19 cellular contexts compared by ENCODE assay signal in genomic region chr15:95174281-95174680, GRCh38.
DNase-seq lines count a peak whose midpoint lies in the region; ATAC-seq and TF ChIP-seq lines count a peak whose summit lies in the region.
"Had no signal": no experiment of that assay in that cellular context is flagged by ENCODE, and none has a peak within 500 bp of the region (broad histone marks: within the 10 kb centered on the region; RNA-seq: fewer than 3 reads in every experiment).

No MANE protein-coding gene starts in this region.

- peak overlapping the region; percentile 42 for H3K27ac ChIP-seq in C4-2B
- H3K27ac ChIP-seq in ascending aorta, result peak overlapping the region; percentile 22 to 23
- peak overlapping the region in 1 of 4 donors; percentile 19 for H3K27ac ChIP-seq in gastroesophageal sphincter
- peak overlapping the region; percentile 5 to 48 (median 28) for H3K27ac ChIP-seq in gastrocnemius medialis

- 83 to 86% methylated on average over 1 to 4 of the region's 4 CpGs for WGBS in gastroesophageal sphincter (ENCODE audit: low coverage in 1 of 2), 2 donors

- H3K4me3 ChIP-seq in ascending aorta (no peak overlapping the region), gastroesophageal sphincter (no peak overlapping the region), gastrocnemius medialis (no peak overlapping the region)

- peaks cover 0 to 6% of the 10 kb centered on the region in 2 donors for H3K4me1 ChIP-seq in ascending aorta
- no peaks in the 10 kb centered on the region for H3K4me1 ChIP-seq in gastroesophageal sphincter
- H3K4me1 ChIP-seq in gastrocnemius medialis, result no peaks in the 10 kb centered on the region

- H3K9me3 ChIP-seq in ascending aorta, result no peaks in the 10 kb centered on the region
- no peaks in the 10 kb centered on the region for H3K9me3 ChIP-seq in gastroesophageal sphincter
- no peaks in the 10 kb centered on the region for H3K9me3 ChIP-seq in gastrocnemius medialis

- ATAC-seq in gastroesophageal sphincter (peak; percentile 28), gastrocnemius medialis (peak; percentile 42 to 50), SK-N-SH treated with all-trans-retinoic acid at 6 μM for 48 hours (no peak)
- ATAC-seq: HepG2; naive thymus-derived CD8-positive, alpha-beta T cell had no signal

- TF ChIP-seq EP300 in gastroesophageal sphincter (IDR thresholded peaks at IDR 0.05), result no peak

- intact Hi-C loops in ascending aorta (cut with DNase I) (loop anchor here (5.0 kb wide), 1 partner anchor 1173 kb away; no protein-coding TSS in a partner anchor), gastrocnemius medialis (cut with DNase I; ENCODE audit: low total_unique reads) (no loop called here)

- no peaks in the 10 kb centered on the region for H3K36me3 ChIP-seq in ascending aorta
- no peaks in the 10 kb centered on the region for H3K36me3 ChIP-seq in gastroesophageal sphincter
- no peaks in the 10 kb centered on the region for H3K36me3 ChIP-seq in gastrocnemius medialis

- no peak for TF ChIP-seq POLR2A in gastroesophageal sphincter (IDR thresholded peaks at IDR 0.05)
- peak in 1 of 2 donors; percentile 11 for TF ChIP-seq POLR2A in gastrocnemius medialis (IDR thresholded peaks at IDR 0.05)

- no peak for DNase-seq in ascending aorta (ENCODE audit: low spot score in 2 of 2)
- DNase-seq in gastrocnemius medialis, result peak; percentile 15 to 28
- DNase-seq in NOMO-1 treated with dmso at 0.1 percent for 144 hours (lab: John Stamatoyannopoulos, UW; ENCODE audit: unreplicated experiment), result no peak
- no peak for DNase-seq in activated CD8-positive, alpha-beta memory T cell treated with anti-CD3 and anti-CD28 coated beads, Interleukin-2, amount 50 U/mL, for 4 hours
- no peak for DNase-seq in NCI-H1930 (lab: John Stamatoyannopoulos, UW)
- DNase-seq: activated B cell treated with CpG ODN at 0.5 μM for 24 hours; activated CD8-positive, alpha-beta memory T cell treated with anti-CD3 and anti-CD28 coated beads for 24 hours; mammary epithelial cell; MM.1S; naive thymus-derived CD8-positive, alpha-beta T cell; NCI-H2029; NCI-H524; SIG-M5; stimulated activated naive CD4-positive, alpha-beta T cell; T-helper 2 cell had no signal

- TF ChIP-seq CTCF in C4-2B (conservative IDR thresholded peaks at IDR 0.05), result no peak
- no peak for TF ChIP-seq CTCF in ascending aorta (IDR thresholded peaks at IDR 0.05)
- TF ChIP-seq CTCF in gastroesophageal sphincter (IDR thresholded peaks at IDR 0.05), result no peak
- no peak for TF ChIP-seq CTCF in gastrocnemius medialis (IDR thresholded peaks at IDR 0.05 in 4 of 5, conservative IDR thresholded peaks at IDR 0.05 in 1 of 5)

- no peaks in the 10 kb centered on the region for H3K27me3 ChIP-seq in ascending aorta
- H3K27me3 ChIP-seq in gastroesophageal sphincter, result no peaks in the 10 kb centered on the region
- no peaks in the 10 kb centered on the region for H3K27me3 ChIP-seq in gastrocnemius medialis

- in situ Hi-C loops in gastrocnemius medialis (cut with MboI; ENCODE audit: low sequenced_read_pairs in 4 of 4), result no loop called here

TF ChIP-seq in SK-N-SH treated with all-trans-retinoic acid at 6 μM for 48 hours, 23 proteins besides CTCF, POLR2A, EP300 and RAD21:
- TF ChIP-seq ZNF70 (CRISPR knock-in tag; IDR thresholded peaks at IDR 0.05) (no peak), POU6F1 (CRISPR knock-in tag; IDR thresholded peaks at IDR 0.05; ENCODE audit: borderline replicate concordance, low read depth) (no peak), PPARA (CRISPR knock-in tag; IDR thresholded peaks at IDR 0.05; ENCODE audit: borderline replicate concordance) (no peak), SNAI2 (CRISPR knock-in tag; IDR thresholded peaks at IDR 0.05) (no peak), RARB (CRISPR knock-in tag; IDR thresholded peaks at IDR 0.05) (no peak), TSHZ2 (CRISPR knock-in tag; IDR thresholded peaks at IDR 0.05) (no peak), ARNTL (CRISPR knock-in tag; IDR thresholded peaks at IDR 0.05; ENCODE audit: borderline replicate concordance, low read depth) (no peak), ZC3H10 (CRISPR knock-in tag; IDR thresholded peaks at IDR 0.05) (no peak), ZFP30 (CRISPR knock-in tag; IDR thresholded peaks at IDR 0.05) (no peak), CSRNP3 (CRISPR knock-in tag; IDR thresholded peaks at IDR 0.05) (no peak), CREB5 (CRISPR knock-in tag; IDR thresholded peaks at IDR 0.05; ENCODE audit: low read depth) (no peak), ZNF565 (CRISPR knock-in tag; conservative IDR thresholded peaks at IDR 0.05; ENCODE audit: low read depth) (no peak), TOX (CRISPR knock-in tag; IDR thresholded peaks at IDR 0.05; ENCODE audit: borderline replicate concordance) (no peak), ZFP3 (CRISPR knock-in tag; IDR thresholded peaks at IDR 0.05) (no peak), ISL1 (CRISPR knock-in tag; IDR thresholded peaks at IDR 0.05) (no peak)

Comparison
In these comparisons a context has a peak if more than half of its experiments do, and no peak if none do; other contexts are left out.
1. DNase-seq: peak in gastrocnemius medialis (2 of 2); none in ascending aorta (0 of 2), NOMO-1 treated with dmso at 0.1 percent for 144 hours (single experiment), activated CD8-positive, alpha-beta memory T cell treated with anti-CD3 and anti-CD28 coated beads, Interleukin-2, amount 50 U/mL, for 4 hours (single experiment) and NCI-H1930 (0 of 2).